1 cellular context compared by ENCODE assay signal in the genomic region with DNA sequence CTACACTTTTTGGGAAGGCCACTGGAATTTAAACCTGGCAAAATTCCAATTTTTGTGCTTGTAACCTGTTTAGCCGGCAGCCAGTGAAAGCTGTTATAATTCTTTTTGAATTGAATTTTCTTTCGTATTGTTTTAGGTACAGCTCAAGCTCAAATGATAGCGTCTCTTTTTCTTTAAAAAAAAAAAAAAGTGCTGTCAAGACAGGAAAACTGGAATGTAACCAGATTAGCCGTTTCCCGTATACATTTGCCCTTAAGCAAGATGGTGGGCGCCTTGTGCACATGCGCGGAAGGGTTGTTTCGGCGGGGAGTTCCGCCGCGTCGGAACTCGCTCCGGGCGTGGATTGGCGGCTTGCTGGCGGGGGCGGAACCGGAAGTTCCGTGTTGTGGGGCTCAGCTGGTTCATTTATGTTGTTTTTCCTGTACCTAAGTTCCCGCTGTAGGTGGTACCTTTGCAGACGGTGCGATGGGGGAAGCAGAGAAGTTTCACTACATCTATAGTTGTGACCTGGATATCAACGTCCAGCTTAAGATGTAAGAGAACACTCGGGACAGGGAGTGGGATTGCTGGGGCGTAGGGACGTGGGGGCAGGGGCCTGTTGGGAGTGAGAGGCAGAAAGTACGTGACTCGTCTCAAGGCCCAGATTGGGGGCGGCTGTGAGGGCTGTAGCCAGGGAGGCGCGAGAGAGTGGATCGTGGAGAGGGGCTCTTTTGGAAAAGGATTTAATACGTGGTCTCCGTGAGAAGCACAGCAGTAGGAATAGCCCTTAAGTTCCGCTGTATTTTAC.
TF ChIP-seq lines count a peak whose summit lies in the region.

TSS of gene PIK3C3 (plus strand) at position 408 of the 787 bp plus-strand sequence. CDS start at position 466, 58 bp downstream.

TF ChIP-seq in K562, 482 proteins besides CTCF, POLR2A, EP300 and RAD21 (continued from another document and continues in another):
- TF ChIP-seq ZBTB12 (CRISPR knock-in tag; IDR thresholded peaks at IDR 0.05) (peak; percentile 64), AFF4 (CRISPR knock-in tag; IDR thresholded peaks at IDR 0.05) (no peak), CHD7 (IDR thresholded peaks at IDR 0.05; ENCODE audit: low read depth, low read length) (no peak), ZNF395 (CRISPR knock-in tag; IDR thresholded peaks at IDR 0.05) (peak; percentile 40; the same call in 1 of the 2 replicates), TRIM24 (IDR thresholded peaks at IDR 0.05) (no peak), GABPA (tag; conservative IDR thresholded peaks at IDR 0.05; ENCODE audit: low read depth) (peak; percentile 98), NFYB (IDR thresholded peaks at IDR 0.05; ENCODE audit: extremely low read depth, insufficient read length) (peak; percentile 95), ILK (tag; IDR thresholded peaks at IDR 0.05; ENCODE audit: borderline replicate concordance, low read depth) (no peak), PBX2 (CRISPR knock-in tag; IDR thresholded peaks at IDR 0.05; ENCODE audit: low read depth) (no peak), PBX2 (tag; conservative IDR thresholded peaks at IDR 0.05; ENCODE audit: low read depth) (no peak), NCOR1 (IDR thresholded peaks at IDR 0.05) (no peak), NCOA2 (IDR thresholded peaks at IDR 0.05; ENCODE audit: partially characterized antibody in 2 of 2) (no peak), TAF9B (IDR thresholded peaks at IDR 0.05; ENCODE audit: partially characterized antibody) (no peak), KDM2B (CRISPR knock-in tag; IDR thresholded peaks at IDR 0.05) (no peak), GABPB2 (CRISPR knock-in tag; conservative IDR thresholded peaks at IDR 0.05) (no peak), PHF20 (IDR thresholded peaks at IDR 0.05; ENCODE audit: partially characterized antibody) (peak; percentile 90)
- TF ChIP-seq, protein P1, sequence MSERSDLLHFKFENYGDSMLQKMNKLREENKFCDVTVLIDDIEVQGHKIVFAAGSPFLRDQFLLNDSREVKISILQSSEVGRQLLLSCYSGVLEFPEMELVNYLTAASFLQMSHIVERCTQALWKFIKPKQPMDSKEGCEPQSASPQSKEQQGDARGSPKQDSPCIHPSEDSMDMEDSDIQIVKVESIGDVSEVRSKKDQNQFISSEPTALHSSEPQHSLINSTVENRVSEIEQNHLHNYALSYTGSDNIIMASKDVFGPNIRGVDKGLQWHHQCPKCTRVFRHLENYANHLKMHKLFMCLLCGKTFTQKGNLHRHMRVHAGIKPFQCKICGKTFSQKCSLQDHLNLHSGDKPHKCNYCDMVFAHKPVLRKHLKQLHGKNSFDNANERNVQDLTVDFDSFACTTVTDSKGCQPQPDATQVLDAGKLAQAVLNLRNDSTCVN (CRISPR knock-in tag; IDR thresholded peaks at IDR 0.05) = peak; percentile 69; the same call in 1 of the 2 replicates
- TF ChIP-seq, protein P2, sequence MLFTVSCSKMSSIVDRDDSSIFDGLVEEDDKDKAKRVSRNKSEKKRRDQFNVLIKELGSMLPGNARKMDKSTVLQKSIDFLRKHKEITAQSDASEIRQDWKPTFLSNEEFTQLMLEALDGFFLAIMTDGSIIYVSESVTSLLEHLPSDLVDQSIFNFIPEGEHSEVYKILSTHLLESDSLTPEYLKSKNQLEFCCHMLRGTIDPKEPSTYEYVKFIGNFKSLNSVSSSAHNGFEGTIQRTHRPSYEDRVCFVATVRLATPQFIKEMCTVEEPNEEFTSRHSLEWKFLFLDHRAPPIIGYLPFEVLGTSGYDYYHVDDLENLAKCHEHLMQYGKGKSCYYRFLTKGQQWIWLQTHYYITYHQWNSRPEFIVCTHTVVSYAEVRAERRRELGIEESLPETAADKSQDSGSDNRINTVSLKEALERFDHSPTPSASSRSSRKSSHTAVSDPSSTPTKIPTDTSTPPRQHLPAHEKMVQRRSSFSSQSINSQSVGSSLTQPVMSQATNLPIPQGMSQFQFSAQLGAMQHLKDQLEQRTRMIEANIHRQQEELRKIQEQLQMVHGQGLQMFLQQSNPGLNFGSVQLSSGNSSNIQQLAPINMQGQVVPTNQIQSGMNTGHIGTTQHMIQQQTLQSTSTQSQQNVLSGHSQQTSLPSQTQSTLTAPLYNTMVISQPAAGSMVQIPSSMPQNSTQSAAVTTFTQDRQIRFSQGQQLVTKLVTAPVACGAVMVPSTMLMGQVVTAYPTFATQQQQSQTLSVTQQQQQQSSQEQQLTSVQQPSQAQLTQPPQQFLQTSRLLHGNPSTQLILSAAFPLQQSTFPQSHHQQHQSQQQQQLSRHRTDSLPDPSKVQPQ (CRISPR knock-in tag; IDR thresholded peaks at IDR 0.05; ENCODE audit: borderline replicate concordance) = no peak
- TF ChIP-seq, protein P3, sequence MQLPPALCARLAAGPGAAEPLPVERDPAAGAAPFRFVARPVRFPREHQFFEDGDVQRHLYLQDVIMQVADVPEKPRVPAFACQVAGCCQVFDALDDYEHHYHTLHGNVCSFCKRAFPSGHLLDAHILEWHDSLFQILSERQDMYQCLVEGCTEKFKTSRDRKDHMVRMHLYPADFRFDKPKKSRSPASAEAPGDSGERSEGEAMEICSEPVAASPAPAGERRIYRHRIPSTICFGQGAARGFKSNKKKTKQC (CRISPR knock-in tag; IDR thresholded peaks at IDR 0.05) = 0 out of 2 replicates have a peak, but pooled peaks have one; percentile 45
